ENCODE assay signal across 1 cellular context in genomic region chr1:89907669-89908293, GRCh38.
TF ChIP-seq lines count a peak whose summit lies in the region.

No MANE protein-coding gene starts in this region.

TF ChIP-seq in endothelial cell of umbilical vein, 7 proteins besides CTCF, POLR2A, EP300 and RAD21 (continued from another document):
- TF ChIP-seq MAX (IDR thresholded peaks at IDR 0.05; ENCODE audit: insufficient read depth, insufficient read length), result no peak
- TF ChIP-seq GATA2 (IDR thresholded peaks at IDR 0.05; ENCODE audit: insufficient read depth, insufficient read length, low read depth, low read length), result peak; percentile 63
- peak; percentile 81 for TF ChIP-seq FOS (IDR thresholded peaks at IDR 0.05; ENCODE audit: borderline replicate concordance, insufficient read depth, low read length)
- no peak for TF ChIP-seq EZH2 (IDR thresholded peaks at IDR 0.05; ENCODE audit: borderline replicate concordance, low read depth, low read length, severe bottlenecking)
- TF ChIP-seq JUN (IDR thresholded peaks at IDR 0.05; ENCODE audit: borderline replicate concordance, insufficient read depth, insufficient read length, low read depth), result peak; percentile 18
- no peak for TF ChIP-seq POLR2AphosphoS5 (IDR thresholded peaks at IDR 0.05; ENCODE audit: insufficient read depth, low read depth, low read length)
